ENCODE assay signal across 29 cellular contexts in genomic region chr12:52527121-52527800, GRCh38. TPM values are rescaled to one million over a fixed set of nuclear protein-coding genes. Genes with fewer than 3 reads are reported as not detected.
A peak's percentile ranks its signal among the peaks of the same experiment; 100 is the strongest.
DNase-seq lines count a peak whose midpoint lies in the region; ATAC-seq and TF ChIP-seq lines count a peak whose summit lies in the region.
"Had no signal": no experiment of that assay in that cellular context is flagged by ENCODE, and none has a peak within 500 bp of the region (broad histone marks: within the 10 kb centered on the region; RNA-seq: fewer than 3 reads in every experiment).

No MANE protein-coding gene starts in this region.

- peaks cover 7% of the 10 kb centered on the region for H3K4me1 ChIP-seq in Loucy (ENCODE audit: insufficient read depth, low read length, poor library complexity, severe bottlenecking)
- H3K4me1 ChIP-seq: pancreas, testis had no signal

- H3K79me2 ChIP-seq in Loucy (ENCODE audit: insufficient read depth, low read length) = no peaks in the 10 kb centered on the region

- H3F3A ChIP-seq in Loucy (ENCODE audit: low read depth) = no peaks in the 10 kb centered on the region

- CTCF ChIA-PET in activated CD4-positive, alpha-beta memory T cell treated with anti-CD3 and anti-CD28 coated beads for 36 hours (lab: Charles Lee) = no interaction called here

- no peaks in the 10 kb centered on the region for H3K9me3 ChIP-seq in Loucy (ENCODE audit: insufficient read depth, low read depth, low read length)
- H3K9me3 ChIP-seq: pancreas, testis had no signal

- H3K27ac ChIP-seq in coronary artery = no peak overlapping the region
- H3K27ac ChIP-seq: epithelial cell of prostate, pancreas, testis had no signal

- peak overlapping the region; percentile 39 for H3K9ac ChIP-seq in Loucy (ENCODE audit: low read depth, low read length, poor library complexity, severe bottlenecking)

- ATAC-seq in GM21786 (IDR thresholded peaks at IDR 0.05; ENCODE audit: unreplicated experiment) = no peak
- ATAC-seq: activated CD4-positive, CD25-positive, alpha-beta regulatory T cell treated with anti-CD3 and anti-CD28 coated beads, Interleukin-2, amount 50 U/mL, for 24 hours; activated T-cell treated with anti-CD3 and anti-CD28 coated beads, Interleukin-2, amount 50 U/mL, for 4 hours; left colon; pancreas; SK-N-SH treated with all-trans-retinoic acid at 6 μM for 48 hours had no signal

- no peaks in the 10 kb centered on the region for H3K9me2 ChIP-seq in Loucy (replicated peaks; ENCODE audit: low read depth, low read length)

- H3K36me3 ChIP-seq in Loucy (ENCODE audit: insufficient read depth, low read length) = no peaks in the 10 kb centered on the region
- H3K36me3 ChIP-seq: pancreas had no signal

- H3K27ac Mint-ChIP-seq in activated CD4-positive, alpha-beta memory T cell treated with anti-CD3 and anti-CD28 coated beads for 36 hours = no peak overlapping the region
- H3K27ac Mint-ChIP-seq: stimulated activated naive CD8-positive, alpha-beta T cell treated with anti-CD3 and anti-CD28 coated beads, Interleukin-15, Interleukin-2, amounts not matched to agents 100 ng/mL and 50 ng/mL, for 24 hours; T-helper 1 cell treated with Interleukin-12 subunit alpha and Interleukin-12 subunit beta and Interleukin-4 antibody, amounts not matched to agents 30 μg/mL and 1 μg/mL, for 36 hours had no signal

- POLR2A ChIA-PET in activated CD4-positive, alpha-beta memory T cell treated with anti-CD3 and anti-CD28 coated beads for 36 hours (lab: Charles Lee) = no interaction called here

- H4K20me1 ChIP-seq in Loucy (ENCODE audit: insufficient read depth, low read length, poor library complexity, severe bottlenecking) = no peaks in the 10 kb centered on the region

- no peak overlapping the region for H3K4me2 ChIP-seq in Loucy (ENCODE audit: low read depth, low read length, poor library complexity, severe bottlenecking)

- H3K36me3 Mint-ChIP-seq in activated CD4-positive, alpha-beta memory T cell treated with anti-CD3 and anti-CD28 coated beads for 36 hours = no peaks in the 10 kb centered on the region
- H3K36me3 Mint-ChIP-seq: memory B cell had no signal

- no peak overlapping the region for H3K4me3 Mint-ChIP-seq in activated CD4-positive, alpha-beta memory T cell treated with anti-CD3 and anti-CD28 coated beads for 36 hours
- H3K4me3 Mint-ChIP-seq: activated T-cell treated with anti-CD3 and anti-CD28 coated beads, Interleukin-2, amount 50 U/mL, for 4 hours; memory B cell; stimulated activated naive CD8-positive, alpha-beta T cell treated with anti-CD3 and anti-CD28 coated beads, Interleukin-15, Interleukin-2, amounts not matched to agents 100 ng/mL and 50 ng/mL, for 24 hours; T-helper 1 cell treated with Interleukin-12 subunit alpha and Interleukin-12 subunit beta and Interleukin-4 antibody, amounts not matched to agents 30 μg/mL and 1 μg/mL, for 36 hours had no signal

- TF ChIP-seq CTCF in Loucy (conservative IDR thresholded peaks at IDR 0.05; ENCODE audit: low read length) (no peak), coronary artery (IDR thresholded peaks at IDR 0.05) (no peak)

- no peaks in the 10 kb centered on the region for H3K27me3 ChIP-seq in Loucy (ENCODE audit: insufficient read depth, low read length, poor library complexity, severe bottlenecking)
- H3K27me3 ChIP-seq: pancreas, testis had no signal

- no peaks in the 10 kb centered on the region for H3K27me3 Mint-ChIP-seq in activated CD4-positive, alpha-beta memory T cell treated with anti-CD3 and anti-CD28 coated beads for 36 hours
- H3K27me3 Mint-ChIP-seq: memory B cell; stimulated activated naive CD8-positive, alpha-beta T cell treated with anti-CD3 and anti-CD28 coated beads, Interleukin-15, Interleukin-2, amounts not matched to agents 100 ng/mL and 50 ng/mL, for 24 hours had no signal

- DNase-seq in activated CD4-positive, alpha-beta memory T cell treated with anti-CD3 and anti-CD28 coated beads for 36 hours = peak; percentile 4
- peak; percentile 45 for DNase-seq in coronary artery (ENCODE audit: low spot score)
- DNase-seq in stimulated activated CD8-positive, alpha-beta memory T cell treated with anti-CD3 and anti-CD28 coated beads, Interleukin-4, amount 100 ng/mL, for 48 hours = peak; percentile 12
- DNase-seq in NCI-H187 treated with DMSO at 0.1 percent for 48 hours (lab: John Stamatoyannopoulos, UW) = no peak
- no peak for DNase-seq in NCI-H2227 (lab: John Stamatoyannopoulos, UW; ENCODE audit: unreplicated experiment)
- DNase-seq: activated T-cell treated with anti-CD3 and anti-CD28 coated beads, Interleukin-2, amount 50 U/mL, for 4 hours; DMS 273 treated with DMSO at 0.1 percent for 48 hours; NCI-H1092 treated with DMSO at 0.1 percent for 48 hours; NCI-H1694 treated with DMSO at 0.1 percent for 48 hours; NCI-H524 treated with DMSO at 0.1 percent for 48 hours; OCI-M1; retina; small intestine; testis had no signal

- intact Hi-C loops in activated CD4-positive, alpha-beta memory T cell treated with anti-CD3 and anti-CD28 coated beads for 36 hours (cut with micrococcal nuclease) = no loop called here

- no peak overlapping the region for H2AFZ ChIP-seq in Loucy (ENCODE audit: low read length)

- no peaks in the 10 kb centered on the region for H3K9me3 Mint-ChIP-seq in activated CD4-positive, alpha-beta memory T cell treated with anti-CD3 and anti-CD28 coated beads for 36 hours
- H3K9me3 Mint-ChIP-seq: activated T-cell treated with anti-CD3 and anti-CD28 coated beads, Interleukin-2, amount 50 U/mL, for 4 hours; memory B cell; stimulated activated naive CD8-positive, alpha-beta T cell treated with anti-CD3 and anti-CD28 coated beads, Interleukin-15, Interleukin-2, amounts not matched to agents 100 ng/mL and 50 ng/mL, for 24 hours; T-helper 1 cell treated with Interleukin-12 subunit alpha and Interleukin-12 subunit beta and Interleukin-4 antibody, amounts not matched to agents 30 μg/mL and 1 μg/mL, for 36 hours had no signal

- no peaks in the 10 kb centered on the region for H3K4me1 Mint-ChIP-seq in activated CD4-positive, alpha-beta memory T cell treated with anti-CD3 and anti-CD28 coated beads for 36 hours (ENCODE audit: low read depth)

- H3K4me3 ChIP-seq in Loucy (ENCODE audit: low read length, poor library complexity, severe bottlenecking) (no peak overlapping the region), coronary artery (no peak overlapping the region)
- H3K4me3 ChIP-seq: pancreas, testis had no signal

RNA-seq across cellular contexts. Expression of gene KRT5, which starts 7.1 kb away (rescaled TPM):
- total RNA-seq in activated CD4-positive, alpha-beta memory T cell treated with anti-CD3 and anti-CD28 coated beads for 36 hours = not detected
- total RNA-seq: activated CD8-positive, alpha-beta memory T cell treated with anti-CD3 and anti-CD28 coated beads for 36 hours; activated T-cell treated with anti-CD3 and anti-CD28 coated beads, Interleukin-2, amount 50 U/mL, for 4 hours; H4; HT1080; M059J had no signal

RNA-seq across cellular contexts. Expression of gene KRT71, which starts 25.7 kb away (rescaled TPM):
- total RNA-seq in activated CD4-positive, alpha-beta memory T cell treated with anti-CD3 and anti-CD28 coated beads for 36 hours = not detected
- total RNA-seq: activated CD8-positive, alpha-beta memory T cell treated with anti-CD3 and anti-CD28 coated beads for 36 hours; activated T-cell treated with anti-CD3 and anti-CD28 coated beads, Interleukin-2, amount 50 U/mL, for 4 hours; H4; HT1080; left colon; M059J; pancreas had no signal

RNA-seq across cellular contexts. Expression of gene KRT6A, which starts 34.2 kb away (rescaled TPM):
- total RNA-seq in activated CD4-positive, alpha-beta memory T cell treated with anti-CD3 and anti-CD28 coated beads for 36 hours = not detected
- total RNA-seq: activated CD8-positive, alpha-beta memory T cell treated with anti-CD3 and anti-CD28 coated beads for 36 hours; activated T-cell treated with anti-CD3 and anti-CD28 coated beads, Interleukin-2, amount 50 U/mL, for 4 hours; cerebellum; H4; HT1080; left colon; M059J had no signal

RNA-seq across cellular contexts. Expression of gene KRT74, which starts 46.4 kb away (rescaled TPM):
- total RNA-seq in activated CD4-positive, alpha-beta memory T cell treated with anti-CD3 and anti-CD28 coated beads for 36 hours = not detected
- total RNA-seq: activated CD8-positive, alpha-beta memory T cell treated with anti-CD3 and anti-CD28 coated beads for 36 hours; activated T-cell treated with anti-CD3 and anti-CD28 coated beads, Interleukin-2, amount 50 U/mL, for 4 hours; cerebellum; H4; HT1080; left colon; M059J; pancreas had no signal

RNA-seq across cellular contexts. Expression of gene KRT6C, which starts 53.7 kb away (rescaled TPM):
- not detected for total RNA-seq in activated CD4-positive, alpha-beta memory T cell treated with anti-CD3 and anti-CD28 coated beads for 36 hours
- total RNA-seq: activated CD8-positive, alpha-beta memory T cell treated with anti-CD3 and anti-CD28 coated beads for 36 hours; activated T-cell treated with anti-CD3 and anti-CD28 coated beads, Interleukin-2, amount 50 U/mL, for 4 hours; cerebellum; H4; HT1080; left colon; M059J; pancreas had no signal

Comparison
In these comparisons a context has a peak if more than half of its experiments do, and no peak if none do; other contexts are left out.
1. DNase-seq: peak in activated CD4-positive, alpha-beta memory T cell treated with anti-CD3 and anti-CD28 coated beads for 36 hours (single experiment), coronary artery (single experiment) and stimulated activated CD8-positive, alpha-beta memory T cell treated with anti-CD3 and anti-CD28 coated beads, Interleukin-4, amount 100 ng/mL, for 48 hours (single experiment); none in NCI-H187 treated with DMSO at 0.1 percent for 48 hours (single experiment) and NCI-H2227 (single experiment).